ENCODE assay signal across 1 cellular context in the genomic region with DNA sequence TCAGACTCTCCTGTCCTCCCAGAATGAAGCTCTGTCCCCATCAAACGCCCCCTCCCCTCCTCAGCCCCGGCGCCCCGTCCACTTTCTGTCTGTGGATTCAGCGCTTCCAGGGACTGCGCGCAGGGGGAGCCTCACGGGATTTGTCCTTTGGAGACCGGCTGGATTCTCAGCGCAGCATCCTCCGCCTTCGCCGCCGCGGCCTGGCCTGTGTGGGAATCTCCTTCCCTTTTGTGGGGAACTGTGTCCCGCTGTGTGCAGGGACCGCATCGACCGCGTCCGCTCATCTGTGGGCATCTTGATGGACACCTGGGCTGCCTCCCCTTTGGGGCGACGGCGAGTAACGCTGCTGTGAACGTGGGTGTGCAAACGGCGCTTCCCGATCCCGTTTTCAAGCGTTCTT.
A peak's percentile ranks its signal among the peaks of the same experiment; 100 is the strongest.
TF ChIP-seq lines count a peak whose summit lies in the region.

No MANE protein-coding gene starts in this region.

TF ChIP-seq in K562, 482 proteins besides CTCF, POLR2A, EP300 and RAD21:
- TF ChIP-seq RBM39 (optimal IDR thresholded peaks at IDR 0.05; ENCODE audit: low read depth, low read length): no peak
- TF ChIP-seq ZBTB33 (CRISPR knock-in tag; IDR thresholded peaks at IDR 0.05): peak; percentile 97
- peak; percentile 53; the same call in 1 of the 2 replicates for TF ChIP-seq POLR2G (IDR thresholded peaks at IDR 0.05; ENCODE audit: low read depth, low read length)
- TF ChIP-seq FIP1L1 (IDR thresholded peaks at IDR 0.05; ENCODE audit: low read depth, low read length, poor library complexity, severe bottlenecking): no peak
TF ChIP-seq in K562: peak in this region for 2.
